Comparison of ENCODE assay signal across 8 cellular contexts in the genomic region with DNA sequence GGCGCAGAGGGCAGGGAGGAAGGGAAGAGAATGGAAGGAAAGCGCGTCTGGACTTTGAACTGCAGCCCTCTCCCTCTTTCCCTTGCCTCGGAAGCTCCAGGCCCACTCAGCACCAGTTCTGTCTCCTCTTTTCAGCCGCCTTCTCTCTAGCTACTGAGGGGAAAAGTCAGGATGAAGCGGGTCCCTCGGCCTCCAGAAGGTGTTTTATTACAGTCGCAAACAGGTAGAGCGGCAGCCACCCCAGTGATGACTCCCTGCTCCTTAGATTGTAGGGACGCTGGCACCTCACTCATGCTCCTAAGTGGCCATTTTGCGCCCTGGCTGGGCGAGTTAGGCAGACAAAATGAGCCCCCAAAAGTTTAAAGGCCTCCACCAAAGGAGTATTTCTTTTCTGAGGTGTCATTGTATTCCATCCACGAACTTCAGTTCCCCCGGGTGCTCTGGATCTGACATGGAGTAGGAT. TPM values are rescaled to one million over a fixed set of nuclear protein-coding genes. Genes with fewer than 3 reads are reported as not detected.
DNase-seq lines count a peak whose midpoint lies in the region; ATAC-seq and TF ChIP-seq lines count a peak whose summit lies in the region.

No MANE protein-coding gene starts in this region.

- TF ChIP-seq POLR2A in Peyer's patch (IDR thresholded peaks at IDR 0.05) (no peak), esophagus muscularis mucosa (IDR thresholded peaks at IDR 0.05; ENCODE audit: low read depth) (no peak)

- H3K4me1 ChIP-seq in Peyer's patch (peaks cover 0 to 34% (median 9%) of the 10 kb centered on the region in 4 donors), esophagus muscularis mucosa (peaks cover 35 to 58% (median 44%) of the 10 kb centered on the region in 4 donors), osteoblast (ENCODE audit: insufficient read depth, low read length) (peaks cover 42% of the 10 kb centered on the region)

- no peak for TF ChIP-seq CTCF in Calu3 (IDR thresholded peaks at IDR 0.05; ENCODE audit: unreplicated experiment)
- TF ChIP-seq CTCF in Peyer's patch (IDR thresholded peaks at IDR 0.05): no peak
- no peak for TF ChIP-seq CTCF in esophagus muscularis mucosa (IDR thresholded peaks at IDR 0.05)
- TF ChIP-seq CTCF in osteoblast (IDR thresholded peaks at IDR 0.05; ENCODE audit: extremely low read depth, low read depth, low read length): no peak

- peaks cover 37% of the 10 kb centered on the region for H3K79me2 ChIP-seq in osteoblast (ENCODE audit: insufficient read depth, low read length)

- DNase-seq in Calu3 (no peak), Peyer's patch (peak in 2 of 3 donors; percentile 72 to 77), esophagus muscularis mucosa (ENCODE audit: extremely low spot score) (no peak), osteoblast (ENCODE audit: insufficient read length, low spot score, missing footprints) (peak; percentile 51), NCI-H2196 (lab: John Stamatoyannopoulos, UW; ENCODE audit: unreplicated experiment) (no peak)

- H3K27ac Mint-ChIP-seq in Calu3 (ENCODE audit: unreplicated experiment): peak overlapping the region; percentile 50

- peaks cover 20% of the 10 kb centered on the region for H4K20me1 ChIP-seq in osteoblast (ENCODE audit: insufficient read depth, low read length)

- ATAC-seq in GM19395 (IDR thresholded peaks at IDR 0.05; ENCODE audit: unreplicated experiment) (no peak), GM18907 (IDR thresholded peaks at IDR 0.05; ENCODE audit: unreplicated experiment) (no peak), HG03025 (IDR thresholded peaks at IDR 0.05; ENCODE audit: low FRiP score, unreplicated experiment) (no peak)

- H3K4me3 ChIP-seq in Peyer's patch (peak overlapping the region; percentile 29 to 97 (median 78)), esophagus muscularis mucosa (peak overlapping the region; percentile 75 to 99 (median 88)), osteoblast (ENCODE audit: insufficient read depth, low read length) (peak overlapping the region; percentile 83)

- H2AFZ ChIP-seq in osteoblast (ENCODE audit: low read length): peak overlapping the region; percentile 93

- H3K4me3 Mint-ChIP-seq in Calu3 (ENCODE audit: low read depth, unreplicated experiment): peak overlapping the region; percentile 64

- intact Hi-C loops in Calu3 (cut with micrococcal nuclease; ENCODE audit: unreplicated experiment): no loop called here
- intact Hi-C loops in esophagus muscularis mucosa (cut with DNase I): loop anchor here (2.0 to 5.0 kb wide), 2 partner anchors 81 to 125 kb away; no protein-coding TSS in a partner anchor

- peaks cover 23% of the 10 kb centered on the region for H3K36me3 Mint-ChIP-seq in Calu3 (ENCODE audit: insufficient read depth, unreplicated experiment)

- H3K9me3 ChIP-seq in Peyer's patch (no peaks in the 10 kb centered on the region), esophagus muscularis mucosa (no peaks in the 10 kb centered on the region), osteoblast (ENCODE audit: low read depth, low read length) (no peaks in the 10 kb centered on the region)

- H3K27me3 ChIP-seq in Peyer's patch (no peaks in the 10 kb centered on the region), esophagus muscularis mucosa (no peaks in the 10 kb centered on the region), osteoblast (ENCODE audit: insufficient read depth, low read length) (no peaks in the 10 kb centered on the region)

- no peak for TF ChIP-seq EP300 in esophagus muscularis mucosa (IDR thresholded peaks at IDR 0.05)

- 52% methylated on average over 14 of the region's 14 CpGs for WGBS in esophagus muscularis mucosa

- H3K9me3 Mint-ChIP-seq in Calu3 (ENCODE audit: low read depth, unreplicated experiment): no peaks in the 10 kb centered on the region

- H3K36me3 ChIP-seq in Peyer's patch (no peaks in the 10 kb centered on the region), esophagus muscularis mucosa (no peaks in the 10 kb centered on the region), osteoblast (ENCODE audit: insufficient read depth, low read length) (no peaks in the 10 kb centered on the region)

- H3K4me2 ChIP-seq in osteoblast (ENCODE audit: insufficient read depth, low read length): peak overlapping the region; percentile 98

- CTCF ChIA-PET in Calu3 (lab: Charles Lee): no interaction called here

- no TSS peak for BruUV-seq in Calu3 (replicated peaks; lab: Mats Ljungman, UMichigan)

- H3K27me3 Mint-ChIP-seq in Calu3 (ENCODE audit: unreplicated experiment): no peaks in the 10 kb centered on the region

- H3K27ac ChIP-seq in Peyer's patch (peak overlapping the region; percentile 83 to 100 (median 98)), esophagus muscularis mucosa (replicated peaks in 1 of 4) (peak overlapping the region; percentile 88 to 99 (median 93)), osteoblast (ENCODE audit: low read depth, low read length) (peak overlapping the region; percentile 98)

- H3K4me1 Mint-ChIP-seq in Calu3 (ENCODE audit: low read depth, unreplicated experiment): peaks cover 5% of the 10 kb centered on the region

RNA-seq across cellular contexts. Expression of gene STK24, which starts 0.9 kb away (rescaled TPM):
- total RNA-seq in Calu3 (2022) (51.2 and 55.3 TPM in 2 replicates), Peyer's patch (100 to 1,000 TPM in 3 of 4 donors, 10 to 100 TPM in 1; 84.2 to 137 (median 119) TPM), esophagus muscularis mucosa (100 to 1,000 TPM in 2 of 4 donors, 10 to 100 TPM in 2; 61.9 to 108 (median 96.7) TPM), osteoblast (82.2 and 83.4 TPM in 2 replicates)

Comparison
In these comparisons a context has a peak if more than half of its experiments do, and no peak if none do; other contexts are left out.
1. DNase-seq: peak in Peyer's patch (2 of 3) and osteoblast (single experiment); none in Calu3 (single experiment), esophagus muscularis mucosa (single experiment) and NCI-H2196 (single experiment).
2. Peak in every context shown above with its lines, with median percentiles within 50 percentile points of each other: H3K27ac ChIP-seq and H3K4me3 ChIP-seq.